Comparison of ENCODE assay signal across 30 cellular contexts in genomic region chr4:1975391-1975801, GRCh38. TPM values are rescaled to one million over a fixed set of nuclear protein-coding genes. Genes with fewer than 3 reads are reported as not detected.
A peak's percentile ranks its signal among the peaks of the same experiment; 100 is the strongest.
DNase-seq lines count a peak whose midpoint lies in the region; ATAC-seq and TF ChIP-seq lines count a peak whose summit lies in the region.
"Had no signal": no experiment of that assay in that cellular context is flagged by ENCODE, and none has a peak within 500 bp of the region (broad histone marks: within the 10 kb centered on the region; RNA-seq: fewer than 3 reads in every experiment).

No MANE protein-coding gene starts in this region.

- no peaks in the 10 kb centered on the region for H3K79me1 ChIP-seq in H9 (ENCODE audit: insufficient read depth, low read depth, low read length, poor library complexity, severe bottlenecking)

- no peak overlapping the region for H3K14ac ChIP-seq in H9 (ENCODE audit: insufficient read depth, low read length)

- H3T11ph ChIP-seq in H9 (ENCODE audit: low read length): no peak overlapping the region

- ATAC-seq in left lung (peak; percentile 92), GM18909 (IDR thresholded peaks at IDR 0.05; ENCODE audit: poor library complexity, unreplicated experiment) (no peak)
- no peak for ATAC-seq in stimulated activated effector memory CD8-positive, alpha-beta T cell treated with anti-CD3 and anti-CD28 coated beads, Interleukin-12 subunit alpha, Interleukin-12 subunit beta, amount 100 ng/mL, for 72 hours
- ATAC-seq: activated naive CD8-positive, alpha-beta T cell treated with anti-CD3 and anti-CD28 coated beads, Interleukin-2, amount 50 U/mL, for 24 hours; activated T-helper 17 cell treated with anti-CD3 and anti-CD28 coated beads, Interleukin-2, amount 50 U/mL, for 72 hours; naive thymus-derived CD4-positive, alpha-beta T cell; PC-3 had no signal

- no peak for TF ChIP-seq CTCF in H9 (conservative IDR thresholded peaks at IDR 0.05)
- no peak for TF ChIP-seq CTCF in left lung (IDR thresholded peaks at IDR 0.05)

- H3K27me3 Mint-ChIP-seq in activated CD4-positive, alpha-beta T cell treated with anti-CD3 and anti-CD28 coated beads, Interleukin-2, amount 10 ng/mL, durations not matched to agents 7 days and 5 days: no peaks in the 10 kb centered on the region
- no peaks in the 10 kb centered on the region for H3K27me3 Mint-ChIP-seq in H9 (ENCODE audit: low read depth)
- H3K27me3 Mint-ChIP-seq: activated CD4-positive, alpha-beta T cell treated with anti-CD3 and anti-CD28 coated beads, Interleukin-2, amount 10 ng/mL, durations not matched to agents 24 days and 14 days; activated naive CD8-positive, alpha-beta T cell treated with anti-CD3 and anti-CD28 coated beads, Interleukin-2, amount 50 U/mL, for 24 hours; activated T-helper 17 cell treated with anti-CD3 and anti-CD28 coated beads, Interleukin-2, amount 50 U/mL, for 72 hours; CD4-positive, alpha-beta memory T cell; central memory CD8-positive, alpha-beta T cell; naive thymus-derived CD4-positive, alpha-beta T cell had no signal

- H3K56ac ChIP-seq in H9 (ENCODE audit: insufficient read length, low read depth, low read length): no peak overlapping the region

- H2BK20ac ChIP-seq in H9 (ENCODE audit: low read depth, low read length, poor library complexity, severe bottlenecking): no peak overlapping the region

- no peaks in the 10 kb centered on the region for H3K23me2 ChIP-seq in H9 (ENCODE audit: insufficient read length, low read depth, low read length, poor library complexity, severe bottlenecking)

- H3K4me1 ChIP-seq in H9 (ENCODE audit: insufficient read depth, low read length): no peaks in the 10 kb centered on the region
- H3K4me1 ChIP-seq in left lung: no peaks in the 10 kb centered on the region
- H3K4me1 ChIP-seq in SJCRH30: no peaks in the 10 kb centered on the region
- H3K4me1 ChIP-seq: right atrium auricular region had no signal

- no peak overlapping the region for H3K18ac ChIP-seq in H9 (ENCODE audit: insufficient read length, low read depth, low read length)

- no peak overlapping the region for H2BK12ac ChIP-seq in H9 (ENCODE audit: insufficient read length, low read depth, low read length)

- H3K27ac Mint-ChIP-seq in activated CD4-positive, alpha-beta T cell treated with anti-CD3 and anti-CD28 coated beads, Interleukin-2, amount 10 ng/mL, durations not matched to agents 7 days and 5 days: peak overlapping the region; percentile 19
- peak overlapping the region in 1 of 3 experiments; percentile 41; a peak in 3 of 7 replicates for H3K27ac Mint-ChIP-seq in H9
- peak overlapping the region; percentile 48 for H3K27ac Mint-ChIP-seq in stimulated activated effector memory CD8-positive, alpha-beta T cell treated with anti-CD3 and anti-CD28 coated beads, Interleukin-12 subunit alpha, Interleukin-12 subunit beta, amount 100 ng/mL, for 72 hours
- H3K27ac Mint-ChIP-seq: activated naive CD8-positive, alpha-beta T cell treated with anti-CD3 and anti-CD28 coated beads, Interleukin-2, amount 50 U/mL, for 24 hours; activated T-helper 17 cell treated with anti-CD3 and anti-CD28 coated beads, Interleukin-2, amount 50 U/mL, for 72 hours had no signal

- no peak overlapping the region for H2BK15ac ChIP-seq in H9 (ENCODE audit: low read depth, low read length)

- no peaks in the 10 kb centered on the region for H3K9me3 Mint-ChIP-seq in activated CD4-positive, alpha-beta T cell treated with anti-CD3 and anti-CD28 coated beads, Interleukin-2, amount 10 ng/mL, durations not matched to agents 7 days and 5 days
- no peaks in the 10 kb centered on the region for H3K9me3 Mint-ChIP-seq in H9
- H3K9me3 Mint-ChIP-seq in stimulated activated effector memory CD8-positive, alpha-beta T cell treated with anti-CD3 and anti-CD28 coated beads, Interleukin-12 subunit alpha, Interleukin-12 subunit beta, amount 100 ng/mL, for 72 hours: no peaks in the 10 kb centered on the region
- H3K9me3 Mint-ChIP-seq: activated CD4-positive, alpha-beta T cell treated with anti-CD3 and anti-CD28 coated beads, Interleukin-2, amount 10 ng/mL, durations not matched to agents 24 days and 14 days; activated naive CD8-positive, alpha-beta T cell treated with anti-CD3 and anti-CD28 coated beads, Interleukin-2, amount 50 U/mL, for 24 hours; activated T-helper 17 cell treated with anti-CD3 and anti-CD28 coated beads, Interleukin-2, amount 50 U/mL, for 72 hours; CD4-positive, alpha-beta memory T cell; central memory CD8-positive, alpha-beta T cell; immature natural killer cell; naive thymus-derived CD4-positive, alpha-beta T cell had no signal

- no peak overlapping the region for H4K5ac ChIP-seq in H9 (ENCODE audit: insufficient read length, low read depth, low read length)

- CTCF ChIA-PET in activated CD4-positive, alpha-beta T cell treated with anti-CD3 and anti-CD28 coated beads, Interleukin-2, amount 10 ng/mL, durations not matched to agents 7 days and 5 days (lab: Charles Lee): no interaction called here

- no peak overlapping the region for H3K27ac ChIP-seq in H9 (ENCODE audit: insufficient read length, low read depth, low read length)
- no peak overlapping the region for H3K27ac ChIP-seq in left lung
- no peak overlapping the region for H3K27ac ChIP-seq in SJCRH30
- H3K27ac ChIP-seq: HL-60, ovary, right atrium auricular region had no signal

- no peak overlapping the region for H2AFZ ChIP-seq in H9 (ENCODE audit: low read length)

- H2AK5ac ChIP-seq in H9 (ENCODE audit: insufficient read length, low read length): no peak overlapping the region

- H4K8ac ChIP-seq in H9 (replicated peaks; ENCODE audit: insufficient read length, low read depth, low read length): no peak overlapping the region

- no peak overlapping the region for H3K23ac ChIP-seq in H9 (ENCODE audit: insufficient read length, low read depth, low read length)

- no peak for DNase-seq in activated CD4-positive, alpha-beta T cell treated with anti-CD3 and anti-CD28 coated beads, Interleukin-2, amount 10 ng/mL, durations not matched to agents 7 days and 5 days
- no peak for DNase-seq in activated CD4-positive, alpha-beta T cell treated with anti-CD3 and anti-CD28 coated beads, Interleukin-2, amount 50 U/mL, for 1 hour
- DNase-seq in H9 (peak; percentile 30), left lung (peak in 1 of 2 donors; percentile 76), COLO829 (ENCODE audit: low spot score) (no peak), SJCRH30 (no peak)
- no peak for DNase-seq in stimulated activated effector memory CD8-positive, alpha-beta T cell treated with anti-CD3 and anti-CD28 coated beads, Interleukin-12 subunit alpha, Interleukin-12 subunit beta, amount 100 ng/mL, for 72 hours (ENCODE audit: low spot score in 2 of 2)
- DNase-seq: activated CD4-positive, alpha-beta T cell treated with anti-CD3 and anti-CD28 coated beads, Interleukin-2, amount 10 ng/mL, durations not matched to agents 24 days and 14 days; activated naive CD8-positive, alpha-beta T cell treated with anti-CD3 and anti-CD28 coated beads, Interleukin-2, amount 50 U/mL, for 24 hours; CD4-positive, alpha-beta memory T cell; dermis blood vessel endothelial cell; DMS 273 treated with DMSO at 0.1 percent for 48 hours; EL; hypothalamus; immature natural killer cell; Karpas-422; mesendoderm; naive thymus-derived CD4-positive, alpha-beta T cell; NCI-H1436 treated with DMSO at 0.1 percent for 48 hours; NCI-H510A treated with DMSO at 0.1 percent for 48 hours; NK-92 treated with Interleukin-12 subunit alpha and Interleukin-12 subunit beta, amount 100 ng/mL, for 24 hours; PC-3; SHP77; stimulated activated CD4-positive, alpha-beta T cell treated with anti-CD3 and anti-CD28 coated beads, Interleukin-2, amount 100 ng/mL, for 48 hours had no signal

- POLR2A ChIA-PET in activated CD4-positive, alpha-beta T cell treated with anti-CD3 and anti-CD28 coated beads, Interleukin-2, amount 10 ng/mL, durations not matched to agents 7 days and 5 days (lab: Charles Lee): no interaction called here

- no peak overlapping the region for H2BK5ac ChIP-seq in H9 (ENCODE audit: insufficient read length, low read length)

- intact Hi-C loops in left lung (cut with DNase I): no loop called here

- H3K4me3 Mint-ChIP-seq in activated CD4-positive, alpha-beta T cell treated with anti-CD3 and anti-CD28 coated beads, Interleukin-2, amount 10 ng/mL, durations not matched to agents 7 days and 5 days: no peak overlapping the region
- H3K4me3 Mint-ChIP-seq in H9: no peak overlapping the region
- no peak overlapping the region for H3K4me3 Mint-ChIP-seq in stimulated activated effector memory CD8-positive, alpha-beta T cell treated with anti-CD3 and anti-CD28 coated beads, Interleukin-12 subunit alpha, Interleukin-12 subunit beta, amount 100 ng/mL, for 72 hours
- H3K4me3 Mint-ChIP-seq: activated CD4-positive, alpha-beta T cell treated with anti-CD3 and anti-CD28 coated beads, Interleukin-2, amount 10 ng/mL, durations not matched to agents 24 days and 14 days; activated naive CD8-positive, alpha-beta T cell treated with anti-CD3 and anti-CD28 coated beads, Interleukin-2, amount 50 U/mL, for 24 hours; activated T-helper 17 cell treated with anti-CD3 and anti-CD28 coated beads, Interleukin-2, amount 50 U/mL, for 72 hours; CD4-positive, alpha-beta memory T cell; central memory CD8-positive, alpha-beta T cell; immature natural killer cell; naive thymus-derived CD4-positive, alpha-beta T cell had no signal

- no CpG with 5 or more reads among the region's 14 CpGs for WGBS in H9 (ENCODE audit: extremely low coverage, insufficient read length, low lambda C conversion rate)

- H2BK120ac ChIP-seq in H9 (ENCODE audit: low read depth, low read length, poor library complexity, severe bottlenecking): no peak overlapping the region

- H3K4me3 ChIP-seq in left lung: no peak overlapping the region
- H3K4me3 ChIP-seq in SJCRH30: no peak overlapping the region
- H3K4me3 ChIP-seq: ovary, right atrium auricular region had no signal

- no peak overlapping the region for H3K4me2 ChIP-seq in H9 (ENCODE audit: insufficient read depth, insufficient read length, low read length)

- no peak overlapping the region for H3K4ac ChIP-seq in H9 (ENCODE audit: low read depth, low read length)

- H3K36me3 ChIP-seq in left lung (peaks cover 0 to 100% of the 10 kb centered on the region in 2 donors), SJCRH30 (peaks cover 85% of the 10 kb centered on the region)
- H3K36me3 ChIP-seq: ovary had no signal

- H4K20me1 ChIP-seq in H9 (ENCODE audit: control insufficient read depth, insufficient read depth, insufficient read length): no peaks in the 10 kb centered on the region

- no peaks in the 10 kb centered on the region for H3K79me2 ChIP-seq in H9 (ENCODE audit: insufficient read depth, low read length)

- H3K36me3 Mint-ChIP-seq in activated CD4-positive, alpha-beta T cell treated with anti-CD3 and anti-CD28 coated beads, Interleukin-2, amount 10 ng/mL, durations not matched to agents 7 days and 5 days (ENCODE audit: low read depth): peaks cover 63% of the 10 kb centered on the region
- H3K36me3 Mint-ChIP-seq in H9 (ENCODE audit: insufficient read depth in 1 of 3, low read depth in 3 of 3): peaks cover 34 to 86% (median 75%) of the 10 kb centered on the region in 3 experiments; a peak in 6 of 7 replicates
- peaks cover 96% of the 10 kb centered on the region for H3K36me3 Mint-ChIP-seq in stimulated activated effector memory CD8-positive, alpha-beta T cell treated with anti-CD3 and anti-CD28 coated beads, Interleukin-12 subunit alpha, Interleukin-12 subunit beta, amount 100 ng/mL, for 72 hours

- H3K27me3 ChIP-seq in H9 (ENCODE audit: insufficient read depth, low read length) (no peaks in the 10 kb centered on the region), left lung (no peaks in the 10 kb centered on the region), SJCRH30 (no peaks in the 10 kb centered on the region)
- H3K27me3 ChIP-seq: ovary, right atrium auricular region had no signal

- peaks cover 2% of the 10 kb centered on the region for H3K4me1 Mint-ChIP-seq in activated CD4-positive, alpha-beta T cell treated with anti-CD3 and anti-CD28 coated beads, Interleukin-2, amount 10 ng/mL, durations not matched to agents 7 days and 5 days
- no peaks in the 10 kb centered on the region for H3K4me1 Mint-ChIP-seq in H9
- H3K4me1 Mint-ChIP-seq in stimulated activated effector memory CD8-positive, alpha-beta T cell treated with anti-CD3 and anti-CD28 coated beads, Interleukin-12 subunit alpha, Interleukin-12 subunit beta, amount 100 ng/mL, for 72 hours: no peaks in the 10 kb centered on the region
- H3K4me1 Mint-ChIP-seq: activated CD4-positive, alpha-beta T cell treated with anti-CD3 and anti-CD28 coated beads, Interleukin-2, amount 10 ng/mL, durations not matched to agents 24 days and 14 days; activated naive CD8-positive, alpha-beta T cell treated with anti-CD3 and anti-CD28 coated beads, Interleukin-2, amount 50 U/mL, for 24 hours; activated T-helper 17 cell treated with anti-CD3 and anti-CD28 coated beads, Interleukin-2, amount 50 U/mL, for 72 hours; central memory CD8-positive, alpha-beta T cell; immature natural killer cell; naive thymus-derived CD4-positive, alpha-beta T cell had no signal

- no peak overlapping the region for H3K9ac ChIP-seq in H9 (ENCODE audit: extremely low read depth, insufficient read length, low read length)

- H4K91ac ChIP-seq in H9 (ENCODE audit: insufficient read length, low read depth, low read length): no peak overlapping the region

- H3K9me3 ChIP-seq in H9 (ENCODE audit: control insufficient read depth, low read depth, low read length) (no peaks in the 10 kb centered on the region), left lung (no peaks in the 10 kb centered on the region), SJCRH30 (replicated peaks) (no peaks in the 10 kb centered on the region)
- H3K9me3 ChIP-seq: ovary, right atrium auricular region had no signal

RNA-seq across cellular contexts. Expression of gene NELFA, which starts 33.4 kb away (rescaled TPM):
- 10 to 100 TPM; 34.7 to 36.2 TPM for total RNA-seq in activated CD4-positive, alpha-beta T cell treated with anti-CD3 and anti-CD28 coated beads, Interleukin-2, amount 10 ng/mL, durations not matched to agents 7 days and 5 days
- total RNA-seq in H9 (2021) (54.0 and 55.0 TPM in 2 replicates), left lung (10 to 100 TPM; 22.5 to 22.9 TPM)
- 21.1 and 24.0 TPM in 2 replicates for total RNA-seq in SJCRH30 (2014; rRNA removed; shearing (Covaris generic))
